ENCODE assay signal across 1 cellular context in genomic region chr17:47161988-47162622, GRCh38.
TF ChIP-seq lines count a peak whose summit lies in the region.

No MANE protein-coding gene starts in this region.

TF ChIP-seq in endothelial cell of umbilical vein, 7 proteins besides CTCF, POLR2A, EP300 and RAD21:
- TF ChIP-seq GATA2 (IDR thresholded peaks at IDR 0.05; ENCODE audit: insufficient read depth, insufficient read length, low read depth, low read length) (no peak), JUN (IDR thresholded peaks at IDR 0.05; ENCODE audit: borderline replicate concordance, insufficient read depth, insufficient read length, low read depth) (no peak)
